29 cellular contexts compared by ENCODE assay signal in the genomic region with DNA sequence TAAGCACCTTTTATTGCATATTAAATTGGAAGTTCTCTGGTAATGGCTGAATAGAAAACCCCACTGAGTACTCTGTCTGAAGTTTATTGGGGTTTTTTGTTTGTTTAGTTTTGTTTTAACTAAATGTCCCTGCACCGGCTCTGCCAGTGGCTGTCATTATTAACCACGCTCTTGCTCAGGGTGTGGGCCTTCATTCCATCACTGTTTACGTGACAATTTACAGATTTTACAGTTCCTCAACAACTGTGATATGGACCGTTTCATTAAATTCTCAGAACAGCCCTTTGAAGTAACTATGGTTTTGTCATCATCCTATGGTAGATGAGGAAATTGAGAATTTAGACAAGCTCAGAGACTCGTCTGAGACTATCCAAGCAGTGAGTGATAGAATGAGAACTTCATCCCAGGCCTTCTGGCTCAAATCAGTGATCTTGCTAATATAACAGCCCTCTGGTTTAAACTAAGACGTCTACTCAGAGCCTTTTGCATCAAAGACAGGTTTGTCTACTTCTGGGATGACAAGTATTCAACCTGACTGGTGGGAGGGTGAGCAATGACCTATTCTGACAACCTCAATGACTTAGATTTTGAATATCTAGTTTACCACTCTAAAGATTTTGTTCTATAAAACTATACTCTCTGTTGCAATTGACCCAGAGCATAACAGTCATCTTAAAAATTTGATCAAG.
DNase-seq lines count a peak whose midpoint lies in the region; ATAC-seq and TF ChIP-seq lines count a peak whose summit lies in the region.
"Had no signal": no experiment of that assay in that cellular context is flagged by ENCODE, and none has a peak within 500 bp of the region (broad histone marks: within the 10 kb centered on the region; RNA-seq: fewer than 3 reads in every experiment).

No MANE protein-coding gene starts in this region.

- no peak overlapping the region for H3K27ac Mint-ChIP-seq in activated CD8-positive, alpha-beta T cell treated with anti-CD3 and anti-CD28 coated beads for 36 hours
- no peak overlapping the region for H3K27ac Mint-ChIP-seq in activated CD8-positive, alpha-beta T cell treated with anti-CD3 and anti-CD28 coated beads, Interleukin-2, amount 10 ng/mL, durations not matched to agents 7 days and 5 days
- peak overlapping the region; percentile 86 for H3K27ac Mint-ChIP-seq in CD4-positive, alpha-beta T cell
- H3K27ac Mint-ChIP-seq in T-helper 17 cell, result peak overlapping the region; percentile 95
- peak overlapping the region; percentile 89 to 100 (median 94) for H3K27ac Mint-ChIP-seq in naive B cell
- H3K27ac Mint-ChIP-seq: stimulated activated naive CD8-positive, alpha-beta T cell treated with anti-CD3 and anti-CD28 coated beads, Interleukin-15, Interleukin-2, amounts not matched to agents 100 ng/mL and 50 ng/mL, for 24 hours had no signal

- no peak overlapping the region for H3K4me3 ChIP-seq in gastrocnemius medialis
- H3K4me3 ChIP-seq: GM12878, lung, tibial nerve had no signal

- H3K27me3 Mint-ChIP-seq in activated CD8-positive, alpha-beta T cell treated with anti-CD3 and anti-CD28 coated beads for 36 hours, result no peaks in the 10 kb centered on the region
- H3K27me3 Mint-ChIP-seq in activated CD8-positive, alpha-beta T cell treated with anti-CD3 and anti-CD28 coated beads, Interleukin-2, amount 10 ng/mL, durations not matched to agents 7 days and 5 days (ENCODE audit: low read depth), result no peaks in the 10 kb centered on the region
- no peaks in the 10 kb centered on the region for H3K27me3 Mint-ChIP-seq in CD4-positive, alpha-beta T cell
- H3K27me3 Mint-ChIP-seq in T-helper 17 cell (no peaks in the 10 kb centered on the region), naive B cell (no peaks in the 10 kb centered on the region)
- H3K27me3 Mint-ChIP-seq: activated naive CD8-positive, alpha-beta T cell treated with anti-CD3 and anti-CD28 coated beads, Interleukin-2, amount 10 ng/mL, durations not matched to agents 7 days and 5 days; stimulated activated naive CD8-positive, alpha-beta T cell treated with anti-CD3 and anti-CD28 coated beads, Interleukin-15, Interleukin-2, amounts not matched to agents 100 ng/mL and 50 ng/mL, for 24 hours had no signal

- no peak overlapping the region for H3K4me3 Mint-ChIP-seq in activated CD8-positive, alpha-beta T cell treated with anti-CD3 and anti-CD28 coated beads for 36 hours
- no peak overlapping the region for H3K4me3 Mint-ChIP-seq in activated CD8-positive, alpha-beta T cell treated with anti-CD3 and anti-CD28 coated beads, Interleukin-2, amount 10 ng/mL, durations not matched to agents 7 days and 5 days
- H3K4me3 Mint-ChIP-seq in CD4-positive, alpha-beta T cell, result no peak overlapping the region
- H3K4me3 Mint-ChIP-seq in T-helper 17 cell, result peak overlapping the region; percentile 19
- H3K4me3 Mint-ChIP-seq in naive B cell, result peak overlapping the region in 6 of 8 donors; percentile 1 to 87 (median 40)
- H3K4me3 Mint-ChIP-seq: neural crest cell; stimulated activated naive CD8-positive, alpha-beta T cell treated with anti-CD3 and anti-CD28 coated beads, Interleukin-15, Interleukin-2, amounts not matched to agents 100 ng/mL and 50 ng/mL, for 24 hours had no signal

- CTCF ChIA-PET in activated CD8-positive, alpha-beta T cell treated with anti-CD3 and anti-CD28 coated beads for 36 hours (lab: Charles Lee), result no interaction called here
- CTCF ChIA-PET in activated CD8-positive, alpha-beta T cell treated with anti-CD3 and anti-CD28 coated beads, Interleukin-2, amount 10 ng/mL, durations not matched to agents 7 days and 5 days (lab: Charles Lee), result interaction anchor here (1.5 to 2.2 kb wide), 2 partner anchors 8 to 467 kb away, joined by 3 to 5 read pairs; no protein-coding TSS in a partner anchor
- CTCF ChIA-PET in CD4-positive, alpha-beta T cell (lab: Charles Lee), result no interaction called here

- in situ Hi-C loops in gastrocnemius medialis (cut with MboI; ENCODE audit: low sequenced_read_pairs in 4 of 4), result no loop called here

- peak; percentile 37 for ATAC-seq in activated CD8-positive, alpha-beta T cell treated with anti-CD3 and anti-CD28 coated beads for 36 hours
- ATAC-seq in activated CD8-positive, alpha-beta T cell treated with anti-CD3 and anti-CD28 coated beads, Interleukin-2, amount 10 ng/mL, durations not matched to agents 7 days and 5 days, result no peak
- no peak for ATAC-seq in CD4-positive, alpha-beta T cell (ENCODE audit: poor library complexity)
- ATAC-seq in T-helper 17 cell (peak; percentile 20), naive B cell (ENCODE audit: low read depth in 2 of 2) (peak; percentile 46 to 54), gastrocnemius medialis (no peak)
- ATAC-seq: GM12878, right cardiac atrium had no signal

- intact Hi-C loops in activated CD8-positive, alpha-beta T cell treated with anti-CD3 and anti-CD28 coated beads for 36 hours (cut with micrococcal nuclease), result no loop called here
- intact Hi-C loops in CD4-positive, alpha-beta T cell (cut with DNase I, micrococcal nuclease), result loop anchor here in 1 of 2 experiments (5.0 kb wide), 1 partner anchor 74 kb away; no protein-coding TSS in a partner anchor
- intact Hi-C loops in gastrocnemius medialis (cut with DNase I; ENCODE audit: low total_unique reads), result no loop called here

- no peak for DNase-seq in activated CD8-positive, alpha-beta T cell treated with anti-CD3 and anti-CD28 coated beads for 36 hours
- DNase-seq in activated CD8-positive, alpha-beta T cell treated with anti-CD3 and anti-CD28 coated beads, Interleukin-2, amount 10 ng/mL, durations not matched to agents 7 days and 5 days, result no peak
- DNase-seq in CD4-positive, alpha-beta T cell, result no peak
- DNase-seq in T-helper 17 cell, result no peak
- DNase-seq in naive B cell, result peak; percentile 49
- DNase-seq in gastrocnemius medialis, result no peak
- DNase-seq in DMS79 (lab: John Stamatoyannopoulos, UW), result no peak
- DNase-seq in SKM-1 (lab: John Stamatoyannopoulos, UW; ENCODE audit: unreplicated experiment), result no peak
- DNase-seq: activated CD4-positive, alpha-beta T cell treated with anti-CD3 and anti-CD28 coated beads, Interleukin-2, amount 50 U/mL, for 4 hours; activated naive CD8-positive, alpha-beta T cell treated with anti-CD3 and anti-CD28 coated beads, Interleukin-2, amount 10 ng/mL, durations not matched to agents 7 days and 5 days; activated T-cell treated with anti-CD3 and anti-CD28 coated beads, Interleukin-2, amount 50 U/mL, for 48 hours; AML-193; Calu3; cerebellar nuclear complex; H7; head of caudate nucleus; kidney glomerular epithelial cell; NCI-H1092 treated with DMSO at 0.1 percent for 48 hours; NCI-H1930; NCI-H69; right cardiac atrium; stimulated activated CD4-positive, alpha-beta T cell treated with anti-CD3 and anti-CD28 coated beads, Interleukin-4, amount 100 ng/mL, for 24 hours had no signal

- H3K4me1 ChIP-seq in gastrocnemius medialis, result peaks cover 0 to 6% of the 10 kb centered on the region in 2 donors

- H3K9me3 Mint-ChIP-seq in activated CD8-positive, alpha-beta T cell treated with anti-CD3 and anti-CD28 coated beads for 36 hours, result peaks cover 2% of the 10 kb centered on the region
- peaks cover 6% of the 10 kb centered on the region for H3K9me3 Mint-ChIP-seq in activated CD8-positive, alpha-beta T cell treated with anti-CD3 and anti-CD28 coated beads, Interleukin-2, amount 10 ng/mL, durations not matched to agents 7 days and 5 days (ENCODE audit: insufficient read depth)
- H3K9me3 Mint-ChIP-seq in CD4-positive, alpha-beta T cell, result no peaks in the 10 kb centered on the region
- peaks cover 0 to 5% (median 0%) of the 10 kb centered on the region in 7 donors for H3K9me3 Mint-ChIP-seq in naive B cell

- no peaks in the 10 kb centered on the region for H3K9me3 ChIP-seq in CD4-positive, alpha-beta T cell (ENCODE audit: control insufficient read depth, low read length)
- H3K9me3 ChIP-seq in T-helper 17 cell (ENCODE audit: control insufficient read depth, low read length, poor library complexity, severe bottlenecking) (no peaks in the 10 kb centered on the region), gastrocnemius medialis (no peaks in the 10 kb centered on the region)
- H3K9me3 ChIP-seq: tibial nerve had no signal

- no peaks in the 10 kb centered on the region for H3K36me3 ChIP-seq in gastrocnemius medialis
- H3K36me3 ChIP-seq: tibial nerve had no signal

- H3K36me3 Mint-ChIP-seq in activated CD8-positive, alpha-beta T cell treated with anti-CD3 and anti-CD28 coated beads for 36 hours (ENCODE audit: low read depth), result no peaks in the 10 kb centered on the region
- peaks cover 17% of the 10 kb centered on the region for H3K36me3 Mint-ChIP-seq in activated CD8-positive, alpha-beta T cell treated with anti-CD3 and anti-CD28 coated beads, Interleukin-2, amount 10 ng/mL, durations not matched to agents 7 days and 5 days (ENCODE audit: low read depth)
- no peaks in the 10 kb centered on the region for H3K36me3 Mint-ChIP-seq in CD4-positive, alpha-beta T cell (ENCODE audit: low read depth)
- H3K36me3 Mint-ChIP-seq in T-helper 17 cell (ENCODE audit: low read depth) (peaks cover 2% of the 10 kb centered on the region), naive B cell (no peaks in the 10 kb centered on the region)

- no peak for TF ChIP-seq POLR2A in gastrocnemius medialis (IDR thresholded peaks at IDR 0.05)

- TF ChIP-seq CTCF in activated CD8-positive, alpha-beta T cell treated with anti-CD3 and anti-CD28 coated beads for 36 hours (IDR thresholded peaks at IDR 0.05), result no peak
- TF ChIP-seq CTCF in CD4-positive, alpha-beta T cell (IDR thresholded peaks at IDR 0.05), result no peak
- no peak for TF ChIP-seq CTCF in gastrocnemius medialis (IDR thresholded peaks at IDR 0.05 in 4 of 5, conservative IDR thresholded peaks at IDR 0.05 in 1 of 5)

- no peak overlapping the region for H3K27ac ChIP-seq in CD4-positive, alpha-beta T cell (ENCODE audit: low read depth, low read length)
- no peak overlapping the region for H3K27ac ChIP-seq in gastrocnemius medialis
- H3K27ac ChIP-seq: parathyroid adenoma, RWPE1, tibial nerve had no signal

- peaks cover 24% of the 10 kb centered on the region for H3K4me1 Mint-ChIP-seq in activated CD8-positive, alpha-beta T cell treated with anti-CD3 and anti-CD28 coated beads for 36 hours (ENCODE audit: low read depth)
- peaks cover 24% of the 10 kb centered on the region for H3K4me1 Mint-ChIP-seq in activated CD8-positive, alpha-beta T cell treated with anti-CD3 and anti-CD28 coated beads, Interleukin-2, amount 10 ng/mL, durations not matched to agents 7 days and 5 days (ENCODE audit: low read depth)
- peaks cover 50% of the 10 kb centered on the region for H3K4me1 Mint-ChIP-seq in CD4-positive, alpha-beta T cell (ENCODE audit: low read depth)
- peaks cover 40% of the 10 kb centered on the region for H3K4me1 Mint-ChIP-seq in T-helper 17 cell
- peaks cover 51 to 66% (median 65%) of the 10 kb centered on the region in 3 donors for H3K4me1 Mint-ChIP-seq in naive B cell

- H3K27me3 ChIP-seq in CD4-positive, alpha-beta T cell (ENCODE audit: control insufficient read depth, insufficient read depth, low read length), result no peaks in the 10 kb centered on the region
- no peaks in the 10 kb centered on the region for H3K27me3 ChIP-seq in gastrocnemius medialis
- H3K27me3 ChIP-seq: tibial nerve had no signal

- POLR2A ChIA-PET in activated CD8-positive, alpha-beta T cell treated with anti-CD3 and anti-CD28 coated beads for 36 hours (lab: Charles Lee), result no interaction called here
- POLR2A ChIA-PET in activated CD8-positive, alpha-beta T cell treated with anti-CD3 and anti-CD28 coated beads, Interleukin-2, amount 10 ng/mL, durations not matched to agents 7 days and 5 days (lab: Charles Lee), result interaction anchor here (0.7 kb wide), 1 partner anchor 1127 kb away, joined by 4 read pairs; no protein-coding TSS in a partner anchor
- POLR2A ChIA-PET in CD4-positive, alpha-beta T cell (lab: Charles Lee), result interaction anchor here (1.0 to 3.1 kb wide), 4 partner anchors 8 to 258 kb away, joined by 7 to 20 read pairs (median 12); partner anchors contain the start of gene MAP3K1

Comparison
In these comparisons a context has a peak if more than half of its experiments do, and no peak if none do; other contexts are left out.
1. ATAC-seq: peak in activated CD8-positive, alpha-beta T cell treated with anti-CD3 and anti-CD28 coated beads for 36 hours (single experiment), T-helper 17 cell (single experiment) and naive B cell (2 of 2); none in activated CD8-positive, alpha-beta T cell treated with anti-CD3 and anti-CD28 coated beads, Interleukin-2, amount 10 ng/mL, durations not matched to agents 7 days and 5 days (single experiment), CD4-positive, alpha-beta T cell (single experiment) and gastrocnemius medialis (0 of 2).
2. H3K27ac Mint-ChIP-seq: peak in CD4-positive, alpha-beta T cell (single experiment), T-helper 17 cell (single experiment) and naive B cell (6 of 6); none in activated CD8-positive, alpha-beta T cell treated with anti-CD3 and anti-CD28 coated beads for 36 hours (single experiment) and activated CD8-positive, alpha-beta T cell treated with anti-CD3 and anti-CD28 coated beads, Interleukin-2, amount 10 ng/mL, durations not matched to agents 7 days and 5 days (single experiment).
3. H3K4me3 Mint-ChIP-seq: peak in T-helper 17 cell (single experiment) and naive B cell (6 of 8); none in activated CD8-positive, alpha-beta T cell treated with anti-CD3 and anti-CD28 coated beads for 36 hours (single experiment), activated CD8-positive, alpha-beta T cell treated with anti-CD3 and anti-CD28 coated beads, Interleukin-2, amount 10 ng/mL, durations not matched to agents 7 days and 5 days (single experiment) and CD4-positive, alpha-beta T cell (single experiment).